ENCODE assay signal across 26 cellular contexts in genomic region chr2:6924918-6925194, GRCh38. TPM values are rescaled to one million over a fixed set of nuclear protein-coding genes. Genes with fewer than 3 reads are reported as not detected.
DNase-seq lines count a peak whose midpoint lies in the region; ATAC-seq and TF ChIP-seq lines count a peak whose summit lies in the region.
"Had no signal": no experiment of that assay in that cellular context is flagged by ENCODE, and none has a peak within 500 bp of the region (broad histone marks: within the 10 kb centered on the region; RNA-seq: fewer than 3 reads in every experiment).

No MANE protein-coding gene starts in this region.

- H3K23ac ChIP-seq in mesenchymal stem cell (ENCODE audit: low read length in 2 of 2) = no peak overlapping the region

- DNase-seq in activated CD4-positive, alpha-beta T cell treated with anti-CD3 and anti-CD28 coated beads, Interleukin-2, amount 10 ng/mL, durations not matched to agents 24 days and 14 days = peak; percentile 49
- DNase-seq in activated CD4-positive, alpha-beta T cell treated with anti-CD3 and anti-CD28 coated beads, Interleukin-2, amount 50 U/mL, for 4 hours = no peak
- DNase-seq in effector memory CD8-positive, alpha-beta T cell = no peak
- DNase-seq in spleen (no peak), NCI-H1092 treated with DMSO at 0.1 percent for 48 hours (lab: John Stamatoyannopoulos, UW) (no peak), Ammon's horn (ENCODE audit: low spot score) (no peak), mesenchymal stem cell (no peak)
- DNase-seq: activated B cell treated with CpG ODN at 0.5 μM for 24 hours; activated CD4-positive, alpha-beta memory T cell treated with anti-CD3 and anti-CD28 coated beads for 36 hours; activated effector memory CD4-positive, alpha-beta T cell treated with anti-CD3 and anti-CD28 coated beads, Interleukin-2, amount 50 U/mL, for 16 hours; activated T-cell treated with anti-CD3 and anti-CD28 coated beads for 4 hours; effector CD4-positive, alpha-beta T cell; kidney; NCI-H2029; OCI-M1; pancreas; right lobe of liver; stimulated activated CD4-positive, alpha-beta T cell treated with anti-CD3 and anti-CD28 coated beads, Interleukin-12 subunit alpha, Interleukin-12 subunit beta, amount 100 ng/mL, for 4 hours; stimulated activated CD4-positive, alpha-beta T cell treated with anti-CD3 and anti-CD28 coated beads, Interleukin-4, amount 100 ng/mL, for 24 hours; stimulated activated naive B cell treated with anti-CD40 and anti-IgM and Interleukin-4, amounts not matched to agents 10 μg/mL and 1 μg/mL and 100 μg/mL, for 72 hours; T-helper 9 cell had no signal

- no peak for TF ChIP-seq POLR2A in spleen (IDR thresholded peaks at IDR 0.05)

- H3K79me1 ChIP-seq in mesenchymal stem cell (replicated peaks; ENCODE audit: low read length, poor library complexity, severe bottlenecking) = no peaks in the 10 kb centered on the region

- H3K4me1 ChIP-seq in spleen (peaks cover 41 to 100% (median 91%) of the 10 kb centered on the region in 6 donors), mesenchymal stem cell (ENCODE audit: control insufficient read depth, insufficient read depth, low read depth, low read length) (peaks cover 2% of the 10 kb centered on the region)

- no peak overlapping the region for H3K27ac Mint-ChIP-seq in activated CD4-positive, alpha-beta T cell treated with anti-CD3 and anti-CD28 coated beads, Interleukin-2, amount 10 ng/mL, durations not matched to agents 24 days and 14 days
- peak overlapping the region; percentile 32 to 67 for H3K27ac Mint-ChIP-seq in effector memory CD8-positive, alpha-beta T cell
- H3K27ac Mint-ChIP-seq: activated B cell treated with CpG ODN at 0.5 μM for 24 hours; activated CD4-positive, alpha-beta memory T cell treated with anti-CD3 and anti-CD28 coated beads for 36 hours; GM23338; stimulated activated naive B cell treated with anti-CD40 and anti-IgM and Interleukin-4, amounts not matched to agents 10 μg/mL and 1 μg/mL and 100 μg/mL, for 72 hours had no signal

- peaks cover 52% of the 10 kb centered on the region for H3K36me3 Mint-ChIP-seq in activated CD4-positive, alpha-beta T cell treated with anti-CD3 and anti-CD28 coated beads, Interleukin-2, amount 10 ng/mL, durations not matched to agents 24 days and 14 days (ENCODE audit: low read depth)
- H3K36me3 Mint-ChIP-seq in effector memory CD8-positive, alpha-beta T cell (ENCODE audit: insufficient read depth) = no peaks in the 10 kb centered on the region

- H2BK15ac ChIP-seq in mesenchymal stem cell (ENCODE audit: low read depth, poor library complexity, severe bottlenecking) = no peak overlapping the region

- no peak overlapping the region for H3K4ac ChIP-seq in mesenchymal stem cell (ENCODE audit: low read depth in 1 of 2, low read length in 2 of 2)

- H3K9me3 Mint-ChIP-seq in activated CD4-positive, alpha-beta T cell treated with anti-CD3 and anti-CD28 coated beads, Interleukin-2, amount 10 ng/mL, durations not matched to agents 24 days and 14 days = peaks cover 8% of the 10 kb centered on the region
- no peaks in the 10 kb centered on the region for H3K9me3 Mint-ChIP-seq in effector memory CD8-positive, alpha-beta T cell
- H3K9me3 Mint-ChIP-seq: activated B cell treated with CpG ODN at 0.5 μM for 24 hours; GM23338; natural killer cell treated with Interleukin-12 subunit alpha and Interleukin-12 subunit beta and Interleukin-15 and Interleukin-18, amount 100 ng/mL, for 72 hours had no signal

- TF ChIP-seq CTCF in spleen (IDR thresholded peaks at IDR 0.05 in 8 of 11, conservative IDR thresholded peaks at IDR 0.05 in 3 of 11) = no peak

- intact Hi-C loops in activated CD4-positive, alpha-beta T cell treated with anti-CD3 and anti-CD28 coated beads, Interleukin-2, amount 10 ng/mL, durations not matched to agents 24 days and 14 days (cut with micrococcal nuclease) = no loop called here
- intact Hi-C loops in spleen (cut with DNase I; ENCODE audit: low total_unique reads) = loop anchor here (5.0 kb wide), 1 partner anchor 102 kb away; no protein-coding TSS in a partner anchor

- peaks cover 19% of the 10 kb centered on the region for H3K36me3 ChIP-seq in KOPT-K1 (ENCODE audit: insufficient read depth, low read length)
- peaks cover 0 to 15% (median 3%) of the 10 kb centered on the region in 6 donors for H3K36me3 ChIP-seq in spleen
- no peaks in the 10 kb centered on the region for H3K36me3 ChIP-seq in mesenchymal stem cell (ENCODE audit: control insufficient read depth in 1 of 2, insufficient read depth in 2 of 2, low read depth in 1 of 2, low read length in 2 of 2)
- H3K36me3 ChIP-seq: pancreas, right lobe of liver, vagina had no signal

- WGBS in spleen, 5 donors = 35 to 61% (median 44%) methylated on average over 5 to 6 of the region's 6 CpGs
- WGBS in mesenchymal stem cell = 97% methylated on average over 6 of the region's 6 CpGs

- H2BK5ac ChIP-seq in mesenchymal stem cell (ENCODE audit: low read depth, low read length, poor library complexity, severe bottlenecking) = no peak overlapping the region

- H3K27me3 Mint-ChIP-seq in activated CD4-positive, alpha-beta T cell treated with anti-CD3 and anti-CD28 coated beads, Interleukin-2, amount 10 ng/mL, durations not matched to agents 24 days and 14 days = no peaks in the 10 kb centered on the region
- no peaks in the 10 kb centered on the region for H3K27me3 Mint-ChIP-seq in effector memory CD8-positive, alpha-beta T cell
- H3K27me3 Mint-ChIP-seq: activated CD4-positive, alpha-beta memory T cell treated with anti-CD3 and anti-CD28 coated beads for 36 hours; natural killer cell treated with Interleukin-12 subunit alpha and Interleukin-12 subunit beta and Interleukin-15 and Interleukin-18, amount 100 ng/mL, for 72 hours had no signal

- no peak overlapping the region for H3K4me2 ChIP-seq in mesenchymal stem cell (ENCODE audit: low read length, poor library complexity, severe bottlenecking)
- H3K4me2 ChIP-seq: GM23338 had no signal

- no peak overlapping the region for H4K91ac ChIP-seq in mesenchymal stem cell (ENCODE audit: low read length)

- H3K14ac ChIP-seq in mesenchymal stem cell (ENCODE audit: low read length in 2 of 2) = no peak overlapping the region

- no peak overlapping the region for H2AK5ac ChIP-seq in mesenchymal stem cell (ENCODE audit: low read length, severe bottlenecking)

- no peaks in the 10 kb centered on the region for H3K9me3 ChIP-seq in KOPT-K1 (ENCODE audit: insufficient read depth, low read length, poor library complexity, severe bottlenecking)
- H3K9me3 ChIP-seq in spleen = no peaks in the 10 kb centered on the region
- H3K9me3 ChIP-seq in mesenchymal stem cell (ENCODE audit: control insufficient read depth, low read length) = no peaks in the 10 kb centered on the region
- H3K9me3 ChIP-seq: pancreas, right lobe of liver, vagina had no signal

- H2AFZ ChIP-seq in mesenchymal stem cell (ENCODE audit: low read depth, low read length) = no peak overlapping the region
- H2AFZ ChIP-seq: GM23338 had no signal

- peaks cover 47% of the 10 kb centered on the region for H3K4me1 Mint-ChIP-seq in activated CD4-positive, alpha-beta T cell treated with anti-CD3 and anti-CD28 coated beads, Interleukin-2, amount 10 ng/mL, durations not matched to agents 24 days and 14 days
- peaks cover 74 to 82% of the 10 kb centered on the region in 2 donors for H3K4me1 Mint-ChIP-seq in effector memory CD8-positive, alpha-beta T cell (ENCODE audit: low read depth in 2 of 2)
- H3K4me1 Mint-ChIP-seq: activated B cell treated with CpG ODN at 0.5 μM for 24 hours had no signal

- H4K8ac ChIP-seq in mesenchymal stem cell (ENCODE audit: low read length) = no peak overlapping the region

- H3K9ac ChIP-seq in mesenchymal stem cell (ENCODE audit: low read length) = no peak overlapping the region

- no peaks in the 10 kb centered on the region for H3K27me3 ChIP-seq in spleen (replicated peaks in 1 of 7)
- H3K27me3 ChIP-seq in mesenchymal stem cell (ENCODE audit: control insufficient read depth in 1 of 2, insufficient read depth in 1 of 2, low read length in 2 of 2) = no peaks in the 10 kb centered on the region
- H3K27me3 ChIP-seq: pancreas, right lobe of liver, vagina had no signal

- no peak overlapping the region for H2BK12ac ChIP-seq in mesenchymal stem cell (ENCODE audit: low read length in 2 of 2)

- no peak overlapping the region for H3K18ac ChIP-seq in mesenchymal stem cell (ENCODE audit: low read depth in 1 of 2, low read length in 2 of 2)

- H3K4me3 ChIP-seq in spleen (no peak overlapping the region), mesenchymal stem cell (ENCODE audit: insufficient read depth in 1 of 2, low read depth in 1 of 2, low read length in 2 of 2) (no peak overlapping the region)
- H3K4me3 ChIP-seq: GM23338, K562, pancreas, right lobe of liver, vagina had no signal

- H3K4me3 Mint-ChIP-seq in activated CD4-positive, alpha-beta T cell treated with anti-CD3 and anti-CD28 coated beads, Interleukin-2, amount 10 ng/mL, durations not matched to agents 24 days and 14 days = no peak overlapping the region
- no peak overlapping the region for H3K4me3 Mint-ChIP-seq in effector memory CD8-positive, alpha-beta T cell
- H3K4me3 Mint-ChIP-seq: activated B cell treated with CpG ODN at 0.5 μM for 24 hours; activated CD4-positive, alpha-beta memory T cell treated with anti-CD3 and anti-CD28 coated beads for 36 hours; GM23338; stimulated activated naive B cell treated with anti-CD40 and anti-IgM and Interleukin-4, amounts not matched to agents 10 μg/mL and 1 μg/mL and 100 μg/mL, for 72 hours had no signal

- no peak for ATAC-seq in effector memory CD8-positive, alpha-beta T cell (replicated peaks)
- ATAC-seq: GM23338; K562; natural killer cell treated with Interleukin-12 subunit alpha and Interleukin-12 subunit beta and Interleukin-15 and Interleukin-18, amount 100 ng/mL, for 72 hours; pancreas; right lobe of liver had no signal

- H2BK120ac ChIP-seq in mesenchymal stem cell (ENCODE audit: low read depth, low read length) = no peak overlapping the region

- peak overlapping the region; percentile 15 for H3K27ac ChIP-seq in KOPT-K1 (ENCODE audit: low read depth, low read length, poor library complexity, severe bottlenecking)
- peak overlapping the region in 6 of 8 donors; percentile 63 to 94 (median 76) for H3K27ac ChIP-seq in spleen
- no peak overlapping the region for H3K27ac ChIP-seq in mesenchymal stem cell (ENCODE audit: low read length, poor library complexity, severe bottlenecking)
- H3K27ac ChIP-seq: right lobe of liver, vagina had no signal

RNA-seq across cellular contexts. Expression of gene RNF144A, which starts 7.6 kb away (rescaled TPM):
- total RNA-seq in activated CD4-positive, alpha-beta T cell treated with anti-CD3 and anti-CD28 coated beads, Interleukin-2, amount 10 ng/mL, durations not matched to agents 24 days and 14 days = 22.1 and 23.0 TPM in 2 replicates
- 10 to 100 TPM; 42.5 to 86.6 (median 67.1) TPM for total RNA-seq in spleen
- polyA plus RNA-seq in spleen = 10 to 100 TPM in 1 of 3 donors, 1 to 10 TPM in 2; 3.8 to 12.5 (median 5.2) TPM
- 9.0 TPM for polyA plus RNA-seq in mesenchymal stem cell (2013, experiment 1 of 2)
- polyA plus RNA-seq in mesenchymal stem cell (2013, experiment 2 of 2) = 9.1 TPM

RNA-seq across cellular contexts. Expression of gene RSAD2, which starts 47.3 kb away (rescaled TPM):
- total RNA-seq in activated CD4-positive, alpha-beta T cell treated with anti-CD3 and anti-CD28 coated beads, Interleukin-2, amount 10 ng/mL, durations not matched to agents 24 days and 14 days = 2.0 and 2.4 TPM in 2 replicates
- 10 to 100 TPM in 5 of 7 donors, 1 to 10 TPM in 2; 6.2 to 18.6 (median 12.0) TPM for total RNA-seq in spleen
- polyA plus RNA-seq in spleen = 1 to 10 TPM; 2.1 to 4.7 (median 3.1) TPM
- 0.32 TPM for polyA plus RNA-seq in mesenchymal stem cell (2013, experiment 1 of 2)
- polyA plus RNA-seq in mesenchymal stem cell (2013, experiment 2 of 2) = 0.21 TPM
- polyA plus RNA-seq: GM23338 had no signal

RNA-seq across cellular contexts. Expression of gene CMPK2, which starts 59.1 kb away (rescaled TPM):
- total RNA-seq in activated CD4-positive, alpha-beta T cell treated with anti-CD3 and anti-CD28 coated beads, Interleukin-2, amount 10 ng/mL, durations not matched to agents 24 days and 14 days = 6.4 and 6.9 TPM in 2 replicates
- 10 to 100 TPM in 4 of 7 donors, 1 to 10 TPM in 3; 6.7 to 18.8 (median 12.0) TPM for total RNA-seq in spleen
- polyA plus RNA-seq in spleen = 1 to 10 TPM; 2.5 to 8.0 (median 4.4) TPM
- polyA plus RNA-seq in mesenchymal stem cell (2013, experiment 1 of 2) = 0.99 TPM
- polyA plus RNA-seq in mesenchymal stem cell (2013, experiment 2 of 2) = 1.1 TPM
